In genomic region chr4:133592106-133592505, GRCh38 we compare ENCODE assay signal across 25 cellular contexts.
"Had no signal": no experiment of that assay in that cellular context is flagged by ENCODE, and none has a peak within 500 bp of the region (broad histone marks: within the 10 kb centered on the region; RNA-seq: fewer than 3 reads in every experiment).

No MANE protein-coding gene starts in this region.

- DNase-seq: activated B cell treated with CpG ODN at 0.5 μM for 24 hours; activated CD4-positive, alpha-beta memory T cell treated with anti-CD3 and anti-CD28 coated beads for 36 hours; activated CD4-positive, alpha-beta T cell treated with anti-CD3 and anti-CD28 coated beads, Interleukin-2, amount 10 ng/mL, durations not matched to agents 7 days and 5 days; activated CD8-positive, alpha-beta memory T cell treated with anti-CD3 and anti-CD28 coated beads for 24 hours; activated effector memory CD4-positive, alpha-beta T cell treated with anti-CD3 and anti-CD28 coated beads, Interleukin-2, amount 50 U/mL, for 16 hours; activated naive CD4-positive, alpha-beta T cell treated with Interleukin-2 at 50 U/mL for 16 hours; activated T-cell treated with anti-CD3 and anti-CD28 coated beads, Interleukin-2, amount 50 U/mL, for 4 hours; amygdala; Karpas-422; MM.1S; NCI-H1105; NCI-H1436; NCI-H1694 treated with DMSO at 0.1 percent for 48 hours; NCI-H2029 treated with DMSO at 0.1 percent for 48 hours; NCI-H345; NCI-H510A; NCI-H774; NK-92 treated with Interleukin-12 subunit alpha and Interleukin-12 subunit beta, amount 100 ng/mL, for 24 hours; OCI-M1; RPMI8226; T-helper 1 cell had no signal

- H3K27ac ChIP-seq: SK-N-MC had no signal

- ATAC-seq: activated T-cell treated with anti-CD3 and anti-CD28 coated beads, Interleukin-2, amount 50 U/mL, for 4 hours; Panc1; Right ventricle myocardium inferior had no signal

- FAIRE-seq: astrocyte had no signal

- H3K4me3 ChIP-seq: SK-N-MC had no signal
